7 cellular contexts compared by ENCODE assay signal in the genomic region with DNA sequence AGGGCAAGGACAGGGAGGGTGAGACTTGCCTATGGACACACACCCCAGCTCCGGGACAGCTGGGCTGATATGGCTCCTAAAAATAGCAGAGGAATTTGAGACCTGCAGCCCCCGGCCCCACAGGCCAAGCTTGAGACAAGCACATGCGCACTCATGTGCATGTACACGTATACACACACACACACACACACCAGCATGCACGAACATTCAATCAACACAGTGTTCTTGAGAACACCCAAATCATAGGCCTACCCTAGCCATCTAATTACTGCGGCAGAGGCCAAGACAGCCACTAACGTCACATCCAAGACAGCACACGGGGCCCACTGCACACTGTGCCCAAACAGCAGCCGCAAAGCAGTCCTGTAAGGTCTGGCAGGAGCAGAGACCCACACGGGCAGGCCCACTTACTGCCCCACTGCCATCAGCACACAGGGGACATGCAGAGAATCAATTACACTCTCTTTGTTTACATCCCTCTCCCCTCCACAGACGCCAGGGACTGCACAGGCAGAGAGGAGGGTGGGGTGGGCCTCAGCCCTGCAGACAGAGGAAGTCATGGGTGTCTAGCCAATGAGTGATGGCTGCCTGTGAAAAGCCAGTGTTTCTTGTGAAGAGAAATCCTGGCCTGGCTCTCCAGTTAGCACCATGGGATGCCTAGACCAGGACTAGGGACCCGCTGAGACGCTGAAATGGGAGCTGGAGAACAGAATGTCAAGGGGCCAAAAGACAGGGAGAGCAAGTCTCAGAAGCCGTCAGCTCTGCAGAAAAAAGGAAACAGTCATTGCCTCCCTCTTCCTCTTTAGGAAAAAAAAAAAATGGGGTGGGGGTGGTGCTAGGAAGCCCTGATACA. TPM values are rescaled to one million over a fixed set of nuclear protein-coding genes. Genes with fewer than 3 reads are reported as not detected.
DNase-seq lines count a peak whose midpoint lies in the region; ATAC-seq lines count a peak whose summit lies in the region.

No MANE protein-coding gene starts in this region.

- H4K8ac ChIP-seq in trophoblast cell (ENCODE audit: low read depth, low read length), result no peak overlapping the region

- H2AK5ac ChIP-seq in trophoblast cell (ENCODE audit: low read length), result no peak overlapping the region

- H3K27me3 Mint-ChIP-seq in activated naive CD4-positive, alpha-beta T cell treated with anti-CD3 and anti-CD28 coated beads, Interleukin-2, amount 10 ng/mL, durations not matched to agents 7 days and 5 days, result no peaks in the 10 kb centered on the region
- peaks cover 0 to 3% (median 0%) of the 10 kb centered on the region in 3 donors for H3K27me3 Mint-ChIP-seq in immature natural killer cell (ENCODE audit: low read depth in 3 of 3)
- no peaks in the 10 kb centered on the region for H3K27me3 Mint-ChIP-seq in stimulated activated memory B cell treated with anti-CD40 and anti-IgM and Interleukin-4, amounts not matched to agents 10 μg/mL and 1 μg/mL and 100 μg/mL, for 72 hours

- H3K27ac ChIP-seq in trophoblast cell (ENCODE audit: low read depth, low read length), result no peak overlapping the region

- H3K27me3 ChIP-seq in NT2/D1 (ENCODE audit: insufficient read depth, insufficient read length) (no peaks in the 10 kb centered on the region), trophoblast cell (ENCODE audit: insufficient read depth, low read length) (no peaks in the 10 kb centered on the region)

- H3K18ac ChIP-seq in trophoblast cell (ENCODE audit: low read length), result no peak overlapping the region

- H3K4me3 Mint-ChIP-seq in activated naive CD4-positive, alpha-beta T cell treated with anti-CD3 and anti-CD28 coated beads, Interleukin-2, amount 10 ng/mL, durations not matched to agents 7 days and 5 days, result peak overlapping the region; percentile 77
- peak overlapping the region; percentile 83 to 95 (median 90) for H3K4me3 Mint-ChIP-seq in immature natural killer cell
- peak overlapping the region; percentile 82 for H3K4me3 Mint-ChIP-seq in stimulated activated memory B cell treated with anti-CD40 and anti-IgM and Interleukin-4, amounts not matched to agents 10 μg/mL and 1 μg/mL and 100 μg/mL, for 72 hours

- no peak overlapping the region for H2BK5ac ChIP-seq in trophoblast cell (ENCODE audit: low read depth, low read length, poor library complexity)

- H3K23ac ChIP-seq in trophoblast cell (ENCODE audit: low read length), result no peak overlapping the region

- H3K4me1 ChIP-seq in NT2/D1 (ENCODE audit: insufficient read depth, insufficient read length) (peaks cover 17% of the 10 kb centered on the region), trophoblast cell (ENCODE audit: control insufficient read depth in 1 of 2, insufficient read depth in 2 of 2, low read length in 2 of 2) (peaks cover 3 to 12% of the 10 kb centered on the region in 2 experiments)

- no peak overlapping the region for H4K12ac ChIP-seq in trophoblast cell (ENCODE audit: low read depth, low read length)

- H3K4me3 ChIP-seq in NT2/D1 (ENCODE audit: insufficient read length, low read depth) (no peak overlapping the region), trophoblast cell (ENCODE audit: low read depth, low read length) (no peak overlapping the region)

- no peaks in the 10 kb centered on the region for H3K9me3 Mint-ChIP-seq in activated naive CD4-positive, alpha-beta T cell treated with anti-CD3 and anti-CD28 coated beads, Interleukin-2, amount 10 ng/mL, durations not matched to agents 7 days and 5 days
- H3K9me3 Mint-ChIP-seq in immature natural killer cell, result no peaks in the 10 kb centered on the region
- no peaks in the 10 kb centered on the region for H3K9me3 Mint-ChIP-seq in stimulated activated memory B cell treated with anti-CD40 and anti-IgM and Interleukin-4, amounts not matched to agents 10 μg/mL and 1 μg/mL and 100 μg/mL, for 72 hours

- no peak overlapping the region for H4K91ac ChIP-seq in trophoblast cell (ENCODE audit: low read depth, low read length)

- H3K27ac Mint-ChIP-seq in activated naive CD4-positive, alpha-beta T cell treated with anti-CD3 and anti-CD28 coated beads, Interleukin-2, amount 10 ng/mL, durations not matched to agents 7 days and 5 days, result peak overlapping the region; percentile 93
- H3K27ac Mint-ChIP-seq in immature natural killer cell, result peak overlapping the region; percentile 97 to 99 (median 98)
- H3K27ac Mint-ChIP-seq in stimulated activated memory B cell treated with anti-CD40 and anti-IgM and Interleukin-4, amounts not matched to agents 10 μg/mL and 1 μg/mL and 100 μg/mL, for 72 hours, result peak overlapping the region; percentile 84

- DNase-seq in NT2/D1 (ENCODE audit: low read depth, low spot score), result no peak
- DNase-seq in activated naive CD4-positive, alpha-beta T cell treated with anti-CD3 and anti-CD28 coated beads, Interleukin-2, amount 10 ng/mL, durations not matched to agents 7 days and 5 days, result peak; percentile 71
- DNase-seq in immature natural killer cell, result peak; percentile 62 to 69 (median 65)
- DNase-seq in trophoblast cell, result no peak

- H3K14ac ChIP-seq in trophoblast cell (ENCODE audit: low read length), result no peak overlapping the region

- H3K9ac ChIP-seq in NT2/D1 (ENCODE audit: insufficient read length, low read depth), result peak overlapping the region; percentile 16
- H3K9ac ChIP-seq in trophoblast cell (ENCODE audit: low read length), result no peak overlapping the region

- peaks cover 74% of the 10 kb centered on the region for H3K4me1 Mint-ChIP-seq in activated naive CD4-positive, alpha-beta T cell treated with anti-CD3 and anti-CD28 coated beads, Interleukin-2, amount 10 ng/mL, durations not matched to agents 7 days and 5 days
- peaks cover 65 to 80% of the 10 kb centered on the region in 2 donors for H3K4me1 Mint-ChIP-seq in immature natural killer cell
- peaks cover 81% of the 10 kb centered on the region for H3K4me1 Mint-ChIP-seq in stimulated activated memory B cell treated with anti-CD40 and anti-IgM and Interleukin-4, amounts not matched to agents 10 μg/mL and 1 μg/mL and 100 μg/mL, for 72 hours

- H3K36me3 ChIP-seq in NT2/D1 (ENCODE audit: insufficient read depth, insufficient read length, low read length) (peaks cover 6% of the 10 kb centered on the region), trophoblast cell (ENCODE audit: control insufficient read depth in 1 of 2, insufficient read depth in 2 of 2, low read length in 2 of 2) (no peaks in the 10 kb centered on the region)

- peak; percentile 8 for ATAC-seq in GM21723 (IDR thresholded peaks at IDR 0.05; ENCODE audit: unreplicated experiment)
- peak; percentile 67 for ATAC-seq in stimulated activated memory B cell treated with anti-CD40 and anti-IgM and Interleukin-4, amounts not matched to agents 10 μg/mL and 1 μg/mL and 100 μg/mL, for 72 hours
- ATAC-seq in HG03196 (IDR thresholded peaks at IDR 0.05; ENCODE audit: unreplicated experiment), result no peak

- H3K4me2 ChIP-seq in trophoblast cell (ENCODE audit: low read length), result no peak overlapping the region

- H3K4ac ChIP-seq in trophoblast cell (ENCODE audit: low read depth, low read length), result no peak overlapping the region

- peaks cover 21% of the 10 kb centered on the region for H3K36me3 Mint-ChIP-seq in activated naive CD4-positive, alpha-beta T cell treated with anti-CD3 and anti-CD28 coated beads, Interleukin-2, amount 10 ng/mL, durations not matched to agents 7 days and 5 days
- peaks cover 0 to 4% (median 0%) of the 10 kb centered on the region in 3 donors for H3K36me3 Mint-ChIP-seq in immature natural killer cell
- no peaks in the 10 kb centered on the region for H3K36me3 Mint-ChIP-seq in stimulated activated memory B cell treated with anti-CD40 and anti-IgM and Interleukin-4, amounts not matched to agents 10 μg/mL and 1 μg/mL and 100 μg/mL, for 72 hours

- no peak overlapping the region for H2AFZ ChIP-seq in trophoblast cell (ENCODE audit: insufficient read depth, low read length, poor library complexity)

- no peaks in the 10 kb centered on the region for H3K79me1 ChIP-seq in trophoblast cell (ENCODE audit: low read length)

- no peak overlapping the region for H2BK120ac ChIP-seq in trophoblast cell (ENCODE audit: insufficient read depth, low read length, poor library complexity)

- WGBS in trophoblast cell (ENCODE audit: extremely low coverage, insufficient coverage, insufficient read length), result no CpG with 5 or more reads among the region's 14 CpGs

- H3K79me2 ChIP-seq in trophoblast cell (ENCODE audit: control insufficient read depth, insufficient read depth, low read length, poor library complexity), result no peaks in the 10 kb centered on the region

- no peaks in the 10 kb centered on the region for H3K9me3 ChIP-seq in NT2/D1 (ENCODE audit: insufficient read depth, low read length)
- no peaks in the 10 kb centered on the region for H3K9me3 ChIP-seq in trophoblast cell (ENCODE audit: insufficient read depth, low read depth, low read length)

- CTCF ChIA-PET in activated naive CD4-positive, alpha-beta T cell treated with anti-CD3 and anti-CD28 coated beads, Interleukin-2, amount 10 ng/mL, durations not matched to agents 7 days and 5 days (lab: Charles Lee), result interaction anchor here (0.7 to 14.9 kb wide), 6 partner anchors 9 to 790 kb away, joined by 3 to 482 read pairs (median 6); no protein-coding TSS in a partner anchor

- H2BK12ac ChIP-seq in trophoblast cell (ENCODE audit: low read length), result no peak overlapping the region

RNA-seq across cellular contexts. Expression of a gene that starts 39.3 kb away (rescaled TPM):
- 10 to 100 TPM in 1 of 3 donors, 1 to 10 TPM in 2; 1.5 to 32.5 (median 5.2) TPM for polyA plus RNA-seq in immature natural killer cell
- 15.5 and 16.9 TPM in 2 replicates for polyA plus RNA-seq in trophoblast cell (2013)

Comparison
In these comparisons a context has a peak if more than half of its experiments do, and no peak if none do; other contexts are left out.
1. DNase-seq: peak in activated naive CD4-positive, alpha-beta T cell treated with anti-CD3 and anti-CD28 coated beads, Interleukin-2, amount 10 ng/mL, durations not matched to agents 7 days and 5 days (single experiment) and immature natural killer cell (3 of 3); none in NT2/D1 (single experiment) and trophoblast cell (0 of 2).
2. Peak in every context shown above with its lines, with median percentiles within 50 percentile points of each other: H3K27ac Mint-ChIP-seq and H3K4me3 Mint-ChIP-seq.